In genomic region chr14:93527076-93527692, GRCh38 we compare ENCODE assay signal across 18 cellular contexts.
A peak's percentile ranks its signal among the peaks of the same experiment; 100 is the strongest.
DNase-seq lines count a peak whose midpoint lies in the region; ATAC-seq and TF ChIP-seq lines count a peak whose summit lies in the region.
"Had no signal": no experiment of that assay in that cellular context is flagged by ENCODE, and none has a peak within 500 bp of the region (broad histone marks: within the 10 kb centered on the region; RNA-seq: fewer than 3 reads in every experiment).

No MANE protein-coding gene starts in this region.

- H3K27me3 Mint-ChIP-seq in activated CD4-positive, alpha-beta memory T cell treated with anti-CD3 and anti-CD28 coated beads for 36 hours: peaks cover 5% of the 10 kb centered on the region
- H3K27me3 Mint-ChIP-seq in activated CD8-positive, alpha-beta memory T cell treated with anti-CD3 and anti-CD28 coated beads, Interleukin-2, amount 10 ng/mL, durations not matched to agents 7 days and 5 days: peaks cover 24% of the 10 kb centered on the region
- H3K27me3 Mint-ChIP-seq: activated naive CD4-positive, alpha-beta T cell treated with anti-CD3 and anti-CD28 coated beads, Interleukin-2, amount 10 ng/mL, durations not matched to agents 7 days and 5 days; progenitor cell of endocrine pancreas had no signal

- H3K4me1 ChIP-seq in BE2C: peaks cover 4% of the 10 kb centered on the region
- H3K4me1 ChIP-seq in foreskin keratinocyte: no peaks in the 10 kb centered on the region
- H3K4me1 ChIP-seq: body of pancreas, Caco-2 had no signal

- POLR2A ChIA-PET in activated CD4-positive, alpha-beta memory T cell treated with anti-CD3 and anti-CD28 coated beads for 36 hours (lab: Charles Lee): no interaction called here

- ATAC-seq in foreskin keratinocyte (peak; percentile 29), HG03097 (IDR thresholded peaks at IDR 0.05; ENCODE audit: low FRiP score, unreplicated experiment) (no peak)
- no peak for ATAC-seq in activated CD8-positive, alpha-beta memory T cell treated with anti-CD3 and anti-CD28 coated beads, Interleukin-2, amount 10 ng/mL, durations not matched to agents 7 days and 5 days
- ATAC-seq: body of pancreas; stimulated activated naive CD8-positive, alpha-beta T cell treated with anti-CD3 and anti-CD28 coated beads, Interleukin-15, Interleukin-2, amounts not matched to agents 100 U/mL and 50 U/mL, for 24 hours had no signal

- no peaks in the 10 kb centered on the region for H3K9me3 ChIP-seq in BE2C
- H3K9me3 ChIP-seq: body of pancreas, Caco-2 had no signal

- H3K36me3 ChIP-seq in BE2C: no peaks in the 10 kb centered on the region; the same call in 1 of the 2 replicates

- no peaks in the 10 kb centered on the region for H3K9me3 Mint-ChIP-seq in activated CD4-positive, alpha-beta memory T cell treated with anti-CD3 and anti-CD28 coated beads for 36 hours
- H3K9me3 Mint-ChIP-seq in activated CD8-positive, alpha-beta memory T cell treated with anti-CD3 and anti-CD28 coated beads, Interleukin-2, amount 10 ng/mL, durations not matched to agents 7 days and 5 days (ENCODE audit: low read depth): peaks cover 1% of the 10 kb centered on the region

- CTCF ChIA-PET in activated CD4-positive, alpha-beta memory T cell treated with anti-CD3 and anti-CD28 coated beads for 36 hours (lab: Charles Lee): no interaction called here
- CTCF ChIA-PET in activated CD8-positive, alpha-beta memory T cell treated with anti-CD3 and anti-CD28 coated beads, Interleukin-2, amount 10 ng/mL, durations not matched to agents 7 days and 5 days (lab: Charles Lee): no interaction called here

- intact Hi-C loops in activated CD4-positive, alpha-beta memory T cell treated with anti-CD3 and anti-CD28 coated beads for 36 hours (cut with micrococcal nuclease): no loop called here

- no peak for TF ChIP-seq RAD21 in Ishikawa (IDR thresholded peaks at IDR 0.05; ENCODE audit: low read depth)

- H3K27ac Mint-ChIP-seq in activated CD4-positive, alpha-beta memory T cell treated with anti-CD3 and anti-CD28 coated beads for 36 hours: no peak overlapping the region
- no peak overlapping the region for H3K27ac Mint-ChIP-seq in activated CD8-positive, alpha-beta memory T cell treated with anti-CD3 and anti-CD28 coated beads, Interleukin-2, amount 10 ng/mL, durations not matched to agents 7 days and 5 days
- H3K27ac Mint-ChIP-seq: activated naive CD4-positive, alpha-beta T cell treated with anti-CD3 and anti-CD28 coated beads, Interleukin-2, amount 10 ng/mL, durations not matched to agents 7 days and 5 days; progenitor cell of endocrine pancreas had no signal

- no peak for TF ChIP-seq EP300 in Ishikawa (IDR thresholded peaks at IDR 0.05; ENCODE audit: borderline replicate concordance)

- H3K27ac ChIP-seq in foreskin keratinocyte: no peak overlapping the region
- H3K27ac ChIP-seq: body of pancreas had no signal

- TF ChIP-seq CTCF in BE2C (IDR thresholded peaks at IDR 0.05; ENCODE audit: low read depth, low read length): no peak
- no peak for TF ChIP-seq CTCF in foreskin keratinocyte (conservative IDR thresholded peaks at IDR 0.05)

- H3K27me3 ChIP-seq in BE2C: no peaks in the 10 kb centered on the region
- no peaks in the 10 kb centered on the region for H3K27me3 ChIP-seq in foreskin keratinocyte
- H3K27me3 ChIP-seq: body of pancreas had no signal

- H3K4me1 Mint-ChIP-seq in activated CD4-positive, alpha-beta memory T cell treated with anti-CD3 and anti-CD28 coated beads for 36 hours (ENCODE audit: low read depth): no peaks in the 10 kb centered on the region
- H3K4me1 Mint-ChIP-seq in activated CD8-positive, alpha-beta memory T cell treated with anti-CD3 and anti-CD28 coated beads, Interleukin-2, amount 10 ng/mL, durations not matched to agents 7 days and 5 days: no peaks in the 10 kb centered on the region
- H3K4me1 Mint-ChIP-seq: activated naive CD4-positive, alpha-beta T cell treated with anti-CD3 and anti-CD28 coated beads, Interleukin-2, amount 10 ng/mL, durations not matched to agents 7 days and 5 days had no signal

- no peak overlapping the region for H3K4me3 ChIP-seq in BE2C (ENCODE audit: low read depth, low read length)
- H3K4me3 ChIP-seq: body of pancreas had no signal

- H3K4me3 Mint-ChIP-seq in activated CD4-positive, alpha-beta memory T cell treated with anti-CD3 and anti-CD28 coated beads for 36 hours: no peak overlapping the region
- no peak overlapping the region for H3K4me3 Mint-ChIP-seq in activated CD8-positive, alpha-beta memory T cell treated with anti-CD3 and anti-CD28 coated beads, Interleukin-2, amount 10 ng/mL, durations not matched to agents 7 days and 5 days
- H3K4me3 Mint-ChIP-seq: activated naive CD4-positive, alpha-beta T cell treated with anti-CD3 and anti-CD28 coated beads, Interleukin-2, amount 10 ng/mL, durations not matched to agents 7 days and 5 days had no signal

- DNase-seq in BE2C: peak; percentile 43
- DNase-seq in SKM-1 treated with dmso at 0.1 percent for 144 hours (lab: John Stamatoyannopoulos, UW; ENCODE audit: unreplicated experiment): peak; percentile 18
- DNase-seq in foreskin keratinocyte: peak in 1 of 2 donors; percentile 37
- DNase-seq in NCI-H128 (lab: John Stamatoyannopoulos, UW; ENCODE audit: unreplicated experiment): no peak
- DNase-seq in activated CD4-positive, alpha-beta memory T cell treated with anti-CD3 and anti-CD28 coated beads for 36 hours: no peak
- DNase-seq in activated CD8-positive, alpha-beta memory T cell treated with anti-CD3 and anti-CD28 coated beads, Interleukin-2, amount 10 ng/mL, durations not matched to agents 7 days and 5 days: no peak
- DNase-seq: activated CD8-positive, alpha-beta memory T cell treated with anti-CD3 and anti-CD28 coated beads, Interleukin-2, amount 50 U/mL, for 48 hours; activated naive CD4-positive, alpha-beta T cell treated with anti-CD3 and anti-CD28 coated beads, Interleukin-2, amount 10 ng/mL, durations not matched to agents 7 days and 5 days; Caco-2; Karpas-422; NCI-H2029; NCI-H510A treated with DMSO at 0.1 percent for 48 hours; stimulated activated naive CD8-positive, alpha-beta T cell treated with anti-CD3 and anti-CD28 coated beads, Interleukin-15, Interleukin-2, amounts not matched to agents 100 U/mL and 50 U/mL, for 24 hours; T-helper 1 cell had no signal

- H3K36me3 Mint-ChIP-seq in activated CD4-positive, alpha-beta memory T cell treated with anti-CD3 and anti-CD28 coated beads for 36 hours: no peaks in the 10 kb centered on the region
- no peaks in the 10 kb centered on the region for H3K36me3 Mint-ChIP-seq in activated CD8-positive, alpha-beta memory T cell treated with anti-CD3 and anti-CD28 coated beads, Interleukin-2, amount 10 ng/mL, durations not matched to agents 7 days and 5 days
- H3K36me3 Mint-ChIP-seq: activated naive CD4-positive, alpha-beta T cell treated with anti-CD3 and anti-CD28 coated beads, Interleukin-2, amount 10 ng/mL, durations not matched to agents 7 days and 5 days had no signal

TF ChIP-seq in Ishikawa, 13 proteins besides CTCF, POLR2A, EP300 and RAD21:
- no peak for TF ChIP-seq MAX (IDR thresholded peaks at IDR 0.05)
- peak; percentile 40; the same call in 1 of the 2 replicates for TF ChIP-seq NFIC (IDR thresholded peaks at IDR 0.05)

Comparison
In these comparisons a context has a peak if more than half of its experiments do, and no peak if none do; other contexts are left out.
1. DNase-seq: peak in BE2C (single experiment) and SKM-1 treated with dmso at 0.1 percent for 144 hours (single experiment); none in NCI-H128 (single experiment), activated CD4-positive, alpha-beta memory T cell treated with anti-CD3 and anti-CD28 coated beads for 36 hours (single experiment) and activated CD8-positive, alpha-beta memory T cell treated with anti-CD3 and anti-CD28 coated beads, Interleukin-2, amount 10 ng/mL, durations not matched to agents 7 days and 5 days (single experiment).